Comparison of ENCODE assay signal across 22 cellular contexts in genomic region chr1:229447809-229448252, GRCh38. TPM values are rescaled to one million over a fixed set of nuclear protein-coding genes. Genes with fewer than 3 reads are reported as not detected.
"Had no signal": no experiment of that assay in that cellular context is flagged by ENCODE, and none has a peak within 500 bp of the region (broad histone marks: within the 10 kb centered on the region; RNA-seq: fewer than 3 reads in every experiment).

No MANE protein-coding gene starts in this region.

- H3K9me3 Mint-ChIP-seq: activated B cell treated with CpG ODN at 0.5 μM for 24 hours; activated CD4-positive, alpha-beta memory T cell treated with anti-CD3 and anti-CD28 coated beads for 36 hours; activated CD4-positive, alpha-beta T cell treated with anti-CD3 and anti-CD28 coated beads, Interleukin-2, amount 10 ng/mL, durations not matched to agents 7 days and 5 days; activated naive CD4-positive, alpha-beta T cell treated with anti-CD3 and anti-CD28 coated beads, Interleukin-2, amount 10 ng/mL, durations not matched to agents 7 days and 5 days; activated naive CD8-positive, alpha-beta T cell treated with anti-CD3 and anti-CD28 coated beads for 36 hours; activated T-cell treated with anti-CD3 and anti-CD28 coated beads, Interleukin-2, amount 50 U/mL, for 4 hours had no signal

- H3K4me3 ChIP-seq: cardiac muscle cell, MG63 had no signal

- H3K27ac ChIP-seq: brain microvascular endothelial cell, cardiac muscle cell had no signal

- ATAC-seq: activated T-cell treated with anti-CD3 and anti-CD28 coated beads, Interleukin-2, amount 50 U/mL, for 4 hours; PC-3; T-helper 17 cell had no signal

- H3K4me1 Mint-ChIP-seq: activated B cell treated with CpG ODN at 0.5 μM for 24 hours; activated CD4-positive, alpha-beta T cell treated with anti-CD3 and anti-CD28 coated beads, Interleukin-2, amount 10 ng/mL, durations not matched to agents 7 days and 5 days; activated naive CD4-positive, alpha-beta T cell treated with anti-CD3 and anti-CD28 coated beads, Interleukin-2, amount 10 ng/mL, durations not matched to agents 7 days and 5 days; T-helper 17 cell had no signal

- H3K27ac Mint-ChIP-seq: activated CD4-positive, alpha-beta memory T cell treated with anti-CD3 and anti-CD28 coated beads for 36 hours; activated CD4-positive, alpha-beta T cell treated with anti-CD3 and anti-CD28 coated beads, Interleukin-2, amount 10 ng/mL, durations not matched to agents 7 days and 5 days; activated naive CD4-positive, alpha-beta T cell treated with anti-CD3 and anti-CD28 coated beads, Interleukin-2, amount 10 ng/mL, durations not matched to agents 7 days and 5 days; activated naive CD8-positive, alpha-beta T cell treated with anti-CD3 and anti-CD28 coated beads for 36 hours; T-helper 17 cell had no signal

- H3K27me3 Mint-ChIP-seq: activated B cell treated with CpG ODN at 0.5 μM for 24 hours; activated CD4-positive, alpha-beta memory T cell treated with anti-CD3 and anti-CD28 coated beads for 36 hours; activated CD4-positive, alpha-beta T cell treated with anti-CD3 and anti-CD28 coated beads, Interleukin-2, amount 10 ng/mL, durations not matched to agents 7 days and 5 days; activated naive CD4-positive, alpha-beta T cell treated with anti-CD3 and anti-CD28 coated beads, Interleukin-2, amount 10 ng/mL, durations not matched to agents 7 days and 5 days; activated naive CD8-positive, alpha-beta T cell treated with anti-CD3 and anti-CD28 coated beads for 36 hours; T-helper 17 cell had no signal

- DNase-seq: activated B cell treated with CpG ODN at 0.5 μM for 24 hours; activated CD4-positive, alpha-beta memory T cell treated with anti-CD3 and anti-CD28 coated beads for 36 hours; activated CD4-positive, alpha-beta T cell treated with anti-CD3 and anti-CD28 coated beads, Interleukin-2, amount 10 ng/mL, durations not matched to agents 7 days and 5 days; activated CD8-positive, alpha-beta memory T cell treated with anti-CD3 and anti-CD28 coated beads for 24 hours; activated effector memory CD4-positive, alpha-beta T cell treated with anti-CD3 and anti-CD28 coated beads, Interleukin-2, amount 50 U/mL, for 16 hours; activated naive CD4-positive, alpha-beta T cell treated with anti-CD3 and anti-CD28 coated beads, Interleukin-2, amount 10 ng/mL, durations not matched to agents 7 days and 5 days; activated naive CD8-positive, alpha-beta T cell treated with anti-CD3 and anti-CD28 coated beads for 36 hours; activated T-cell treated with anti-CD3 and anti-CD28 coated beads, Interleukin-2, amount 50 U/mL, for 4 hours; brain microvascular endothelial cell; MG63; MV-4-11; NCI-H1092 treated with DMSO at 0.1 percent for 48 hours; NCI-H1417 treated with DMSO at 0.1 percent for 48 hours; NCI-H187; NCI-H2081 treated with DMSO at 0.1 percent for 48 hours; NCI-H446; NCI-H524; PC-3; SHP77 treated with DMSO at 0.1 percent for 48 hours; T-helper 17 cell; T-helper 9 cell had no signal

- H3K27me3 ChIP-seq: brain microvascular endothelial cell, cardiac muscle cell, MG63 had no signal

- H3K4me3 Mint-ChIP-seq: activated B cell treated with CpG ODN at 0.5 μM for 24 hours; activated CD4-positive, alpha-beta memory T cell treated with anti-CD3 and anti-CD28 coated beads for 36 hours; activated CD4-positive, alpha-beta T cell treated with anti-CD3 and anti-CD28 coated beads, Interleukin-2, amount 10 ng/mL, durations not matched to agents 7 days and 5 days; activated naive CD4-positive, alpha-beta T cell treated with anti-CD3 and anti-CD28 coated beads, Interleukin-2, amount 10 ng/mL, durations not matched to agents 7 days and 5 days; activated naive CD8-positive, alpha-beta T cell treated with anti-CD3 and anti-CD28 coated beads for 36 hours; activated T-cell treated with anti-CD3 and anti-CD28 coated beads, Interleukin-2, amount 50 U/mL, for 4 hours; T-helper 17 cell had no signal

RNA-seq across cellular contexts. Expression of gene ACTA1, which starts 13.9 kb away (rescaled TPM):
- total RNA-seq: activated CD4-positive, alpha-beta memory T cell treated with anti-CD3 and anti-CD28 coated beads for 36 hours; activated CD4-positive, alpha-beta T cell treated with anti-CD3 and anti-CD28 coated beads, Interleukin-2, amount 10 ng/mL, durations not matched to agents 7 days and 5 days; activated naive CD8-positive, alpha-beta T cell treated with anti-CD3 and anti-CD28 coated beads for 36 hours; activated T-cell treated with anti-CD3 and anti-CD28 coated beads, Interleukin-2, amount 50 U/mL, for 4 hours; T-helper 17 cell had no signal
